Comparison of ENCODE assay signal across 8 cellular contexts in the genomic region with DNA sequence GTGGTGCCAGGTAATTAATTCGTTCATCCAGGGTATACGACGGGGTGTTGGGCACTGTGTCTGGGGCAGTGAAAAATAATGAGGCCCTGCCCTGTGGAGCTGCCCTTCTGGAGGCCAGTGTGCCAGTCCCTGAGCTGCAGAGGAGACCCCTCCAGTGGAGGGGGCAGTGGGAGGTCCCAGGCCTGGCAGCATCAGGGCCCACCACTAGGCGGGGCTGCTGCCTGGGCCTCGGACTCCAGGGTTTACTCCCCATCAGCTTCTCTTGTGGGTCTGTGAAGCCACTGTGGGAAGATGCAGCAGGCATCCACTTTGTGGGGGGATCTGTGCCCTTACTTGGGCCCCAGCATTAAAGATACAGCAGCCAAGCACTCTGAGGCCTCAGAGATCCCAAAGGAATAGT.
DNase-seq lines count a peak whose midpoint lies in the region; TF ChIP-seq lines count a peak whose summit lies in the region.
"Had no signal": no experiment of that assay in that cellular context is flagged by ENCODE, and none has a peak within 500 bp of the region (broad histone marks: within the 10 kb centered on the region; RNA-seq: fewer than 3 reads in every experiment).

No MANE protein-coding gene starts in this region.

- no peak overlapping the region for H3K27ac Mint-ChIP-seq in nephron progenitor cell

- in situ Hi-C loops in astrocyte of the spinal cord (cut with HindIII; ENCODE audit: low sequenced_read_pairs): no loop called here

- no peaks in the 10 kb centered on the region for H3K9me3 Mint-ChIP-seq in nephron progenitor cell

- H3K27me3 Mint-ChIP-seq in nephron progenitor cell (ENCODE audit: low read depth, poor library complexity): peaks cover 14% of the 10 kb centered on the region

- DNase-seq in GM10266 (ENCODE audit: extremely low spot score) (no peak), NAMALWA (ENCODE audit: low spot score) (peak; percentile 49), astrocyte of the spinal cord (ENCODE audit: low read depth, low spot score) (no peak), nephron progenitor cell (peak; percentile 38), NCI-H187 treated with DMSO at 0.1 percent for 48 hours (lab: John Stamatoyannopoulos, UW) (no peak), NCI-H524 (lab: John Stamatoyannopoulos, UW) (no peak), amygdala (lab: John Stamatoyannopoulos, UW) (no peak)
- DNase-seq: NCI-H2081 treated with DMSO at 0.1 percent for 48 hours had no signal

- no peak overlapping the region for H3K4me3 Mint-ChIP-seq in nephron progenitor cell

- TF ChIP-seq CTCF in GM10266 (IDR thresholded peaks at IDR 0.05; ENCODE audit: control insufficient read depth, insufficient read depth, low read depth, missing control alignments) (peak; percentile 58), astrocyte of the spinal cord (IDR thresholded peaks at IDR 0.05; ENCODE audit: low read depth, low read length) (peak; percentile 34), nephron progenitor cell (IDR thresholded peaks at IDR 0.05) (peak; percentile 49)

- no peak overlapping the region for H3K4me3 ChIP-seq in astrocyte of the spinal cord (ENCODE audit: low read depth, low read length)

- no peaks in the 10 kb centered on the region for H3K36me3 Mint-ChIP-seq in nephron progenitor cell (ENCODE audit: low read depth)

- H3K4me1 Mint-ChIP-seq in nephron progenitor cell: peaks cover 60% of the 10 kb centered on the region

Comparison
In these comparisons a context has a peak if more than half of its experiments do, and no peak if none do; other contexts are left out.
1. DNase-seq: peak in NAMALWA (single experiment) and nephron progenitor cell (single experiment); none in GM10266 (single experiment), astrocyte of the spinal cord (single experiment), NCI-H187 treated with DMSO at 0.1 percent for 48 hours (single experiment), NCI-H524 (0 of 2) and amygdala (0 of 56).
2. Peak in every context shown above with its lines, with median percentiles within 50 percentile points of each other: CTCF ChIP-seq.